8 cellular contexts compared by ENCODE assay signal in the genomic region with DNA sequence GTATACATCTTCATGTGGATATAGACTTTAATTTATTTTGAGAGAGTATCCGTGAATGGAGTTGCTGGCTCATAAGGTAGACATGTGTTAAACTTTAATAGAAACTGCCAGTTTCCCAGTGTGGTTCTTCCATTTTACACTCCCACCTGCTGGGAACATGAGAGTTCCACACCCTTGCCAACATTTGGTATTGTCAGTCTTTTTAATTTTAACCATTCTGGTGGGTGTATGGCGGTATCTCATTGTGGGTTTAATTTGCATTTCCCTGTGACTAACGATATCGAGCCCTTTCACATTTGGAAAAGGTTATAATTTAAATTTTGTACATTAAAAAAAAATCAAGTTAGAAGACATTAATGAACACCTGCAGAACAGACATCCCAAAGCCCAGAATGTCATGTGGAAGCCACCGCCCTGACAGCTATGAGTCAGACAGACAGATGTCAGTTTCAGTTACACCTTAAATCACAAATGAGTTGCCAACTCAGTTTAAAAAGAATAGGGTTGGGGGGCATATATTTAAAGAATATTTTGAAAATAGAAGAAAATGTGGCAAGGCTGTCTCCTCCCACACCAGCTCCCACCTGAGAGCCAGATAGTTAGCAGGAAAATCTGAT. TPM values are rescaled to one million over a fixed set of nuclear protein-coding genes. Genes with fewer than 3 reads are reported as not detected.
DNase-seq lines count a peak whose midpoint lies in the region; ATAC-seq and TF ChIP-seq lines count a peak whose summit lies in the region.

No MANE protein-coding gene starts in this region.

- H3K36me3 ChIP-seq in fibroblast of lung (ENCODE audit: control insufficient read depth, insufficient read depth, low read length) = no peaks in the 10 kb centered on the region

- no peak overlapping the region for H3K4me3 ChIP-seq in fibroblast of lung (replicated peaks in 1 of 4; ENCODE audit: control extremely low read depth in 1 of 4, insufficient read depth in 1 of 4, low read depth in 3 of 4, low read length in 4 of 4)

- intact Hi-C loops in left colon (cut with DNase I, micrococcal nuclease) = no loop called here

- no peak overlapping the region for H3K9ac ChIP-seq in fibroblast of lung (ENCODE audit: insufficient read depth, low read length)

- H4K20me1 ChIP-seq in fibroblast of lung (ENCODE audit: control insufficient read depth, extremely low read depth, insufficient read depth, low read length) = no peaks in the 10 kb centered on the region

- no peaks in the 10 kb centered on the region for H3K9me3 ChIP-seq in fibroblast of lung (ENCODE audit: control insufficient read depth, insufficient read depth, low read depth, low read length)

- H2AFZ ChIP-seq in fibroblast of lung (ENCODE audit: low read length) = no peak overlapping the region

- H3K4me1 ChIP-seq in fibroblast of lung (ENCODE audit: control insufficient read depth, extremely low read depth, insufficient read depth, low read length) = peaks cover 7% of the 10 kb centered on the region

- no peaks in the 10 kb centered on the region for H3K79me2 ChIP-seq in fibroblast of lung (ENCODE audit: control insufficient read depth, insufficient read depth, low read length)

- TF ChIP-seq CTCF in fibroblast of lung (conservative IDR thresholded peaks at IDR 0.05 in 1 of 2, IDR thresholded peaks at IDR 0.05 in 1 of 2; ENCODE audit: low read depth in 1 of 2, low read length in 2 of 2) = no peak

- no peak overlapping the region for H3K27ac ChIP-seq in fibroblast of lung (ENCODE audit: insufficient read depth, low read length)

- peak; percentile 80 for ATAC-seq in GM18868 (IDR thresholded peaks at IDR 0.05; ENCODE audit: unreplicated experiment)
- ATAC-seq in HG02571 (IDR thresholded peaks at IDR 0.05; ENCODE audit: unreplicated experiment) = peak; percentile 75
- no peak for ATAC-seq in left colon

- H3K27me3 ChIP-seq in fibroblast of lung (ENCODE audit: control insufficient read depth, insufficient read depth, low read length) = no peaks in the 10 kb centered on the region

- DNase-seq in NCI-H69 (lab: John Stamatoyannopoulos, UW) (peak; percentile 54), fibroblast of lung (ENCODE audit: low read depth in 2 of 2) (peak in 1 of 2 donors; percentile 16), globus pallidus (ENCODE audit: low spot score) (no peak), occipital lobe (lab: John Stamatoyannopoulos, UW) (no peak), left colon (no peak), iPS-NIHi7 (ENCODE audit: extremely low spot score) (no peak)

- peak overlapping the region; percentile 48 for H3K4me2 ChIP-seq in fibroblast of lung (ENCODE audit: extremely low read depth, insufficient read depth, low read length)

RNA-seq across cellular contexts. Expression of a gene that starts 36.9 kb away (rescaled TPM):
- total RNA-seq in fibroblast of lung = 4.1 and 7.8 TPM in 2 replicates
- polyA plus RNA-seq in fibroblast of lung = 5.0 and 7.7 TPM in 2 replicates
- polyA plus RNA-seq in fibroblast of lung (2012) = 5.4 and 8.2 TPM in 2 replicates
- polyA minus RNA-seq in fibroblast of lung (ENCODE audit: low replicate concordance) = 27.0 and 38.2 TPM in 2 replicates
- 4.2 TPM for total RNA-seq in occipital lobe
- 1 to 10 TPM in 1 of 2 donors, under 1 TPM in 1; 0.61 to 1.8 TPM for total RNA-seq in left colon
